27 cellular contexts compared by ENCODE assay signal in the genomic region with DNA sequence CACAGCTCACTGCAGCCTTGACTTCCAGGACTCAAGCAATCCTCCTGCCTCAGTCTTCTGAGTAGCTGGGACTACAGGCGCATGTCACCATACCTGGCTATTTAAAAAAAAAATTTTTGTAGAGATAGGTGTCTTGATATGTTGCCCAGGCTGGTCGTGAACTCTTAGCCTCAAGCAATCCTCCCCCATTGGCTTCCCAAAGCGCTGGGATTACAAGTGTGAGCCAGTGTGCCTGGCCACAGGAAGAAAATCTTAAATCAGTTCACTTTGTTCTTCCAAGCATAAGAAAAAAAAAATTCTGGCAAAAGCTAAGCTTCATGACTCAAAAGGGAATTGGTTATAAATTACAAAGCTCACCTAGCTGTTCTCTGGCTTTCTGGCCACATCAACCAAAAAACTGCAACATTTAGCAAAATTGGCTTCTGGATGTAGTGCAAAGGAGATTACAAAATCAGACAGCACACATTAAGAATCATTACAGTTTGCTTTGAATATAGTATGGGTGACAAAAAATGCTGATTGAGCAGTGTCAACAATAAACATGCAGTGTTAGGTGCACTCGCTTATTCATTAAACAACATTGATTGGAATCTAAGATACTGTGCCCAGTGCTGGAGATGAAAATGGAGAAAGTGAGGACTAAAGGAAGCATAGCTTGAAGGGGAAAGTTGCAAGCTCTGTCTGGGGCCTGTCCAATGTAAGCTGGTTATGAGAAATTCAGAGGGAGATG.
"Had no signal": no experiment of that assay in that cellular context is flagged by ENCODE, and none has a peak within 500 bp of the region (broad histone marks: within the 10 kb centered on the region; RNA-seq: fewer than 3 reads in every experiment).

No MANE protein-coding gene starts in this region.

- H3K36me3 ChIP-seq: ascending aorta, breast epithelium, SJSA1 had no signal

- DNase-seq: activated CD4-positive, alpha-beta T cell treated with anti-CD3 and anti-CD28 coated beads, Interleukin-2, amount 10 ng/mL, durations not matched to agents 24 days and 14 days; activated CD4-positive, alpha-beta T cell treated with anti-CD3 and anti-CD28 coated beads, Interleukin-2, amount 50 U/mL, for 4 hours; activated CD8-positive, alpha-beta T cell treated with anti-CD3 and anti-CD28 coated beads for 36 hours; activated gamma-delta T cell; activated naive CD4-positive, alpha-beta T cell treated with Interleukin-2 at 50 U/mL for 16 hours; activated naive CD8-positive, alpha-beta T cell treated with anti-CD3 and anti-CD28 coated beads, Interleukin-2, amount 10 ng/mL, durations not matched to agents 7 days and 5 days; activated T-cell treated with anti-CD3 and anti-CD28 coated beads, Interleukin-2, amount 50 U/mL, for 1 hour; activated T-cell treated with anti-CD3 and anti-CD28 coated beads, Interleukin-2, amount 50 U/mL, for 72 hours; amygdala; body of pancreas; NCI-H1092 treated with DMSO at 0.1 percent for 48 hours; NCI-H1417; NCI-H187 treated with DMSO at 0.1 percent for 48 hours; NCI-H2081; NCI-H226; NCI-H526; NCI-H748 treated with DMSO at 0.1 percent for 48 hours; NK-92 treated with Interleukin-12 subunit alpha and Interleukin-12 subunit beta, amount 100 ng/mL, for 24 hours; OCI-M1; SHP77 treated with DMSO at 0.1 percent for 48 hours; SK-N-SH had no signal

- H3K9me3 ChIP-seq: ascending aorta, body of pancreas, breast epithelium, SJSA1, SK-N-SH had no signal

- H3K9ac ChIP-seq: KMS-11, SK-N-SH had no signal

- H3K4me2 ChIP-seq: KMS-11, SK-N-SH had no signal

- ATAC-seq: activated CD8-positive, alpha-beta T cell treated with anti-CD3 and anti-CD28 coated beads for 36 hours; activated T-cell treated with anti-CD3 and anti-CD28 coated beads, Interleukin-2, amount 50 U/mL, for 72 hours; body of pancreas; Panc1 had no signal

- H3K4me1 ChIP-seq: ascending aorta, body of pancreas, breast epithelium, SJSA1 had no signal

- H3K4me3 ChIP-seq: ascending aorta, body of pancreas, breast epithelium, SJSA1 had no signal

- H3K27me3 ChIP-seq: ascending aorta, body of pancreas, breast epithelium, SJSA1 had no signal

- FAIRE-seq: TTC549 had no signal

- H3K27ac ChIP-seq: ascending aorta, body of pancreas, breast epithelium, KMS-11, SJSA1 had no signal
